ENCODE assay signal across 1 cellular context in the genomic region with DNA sequence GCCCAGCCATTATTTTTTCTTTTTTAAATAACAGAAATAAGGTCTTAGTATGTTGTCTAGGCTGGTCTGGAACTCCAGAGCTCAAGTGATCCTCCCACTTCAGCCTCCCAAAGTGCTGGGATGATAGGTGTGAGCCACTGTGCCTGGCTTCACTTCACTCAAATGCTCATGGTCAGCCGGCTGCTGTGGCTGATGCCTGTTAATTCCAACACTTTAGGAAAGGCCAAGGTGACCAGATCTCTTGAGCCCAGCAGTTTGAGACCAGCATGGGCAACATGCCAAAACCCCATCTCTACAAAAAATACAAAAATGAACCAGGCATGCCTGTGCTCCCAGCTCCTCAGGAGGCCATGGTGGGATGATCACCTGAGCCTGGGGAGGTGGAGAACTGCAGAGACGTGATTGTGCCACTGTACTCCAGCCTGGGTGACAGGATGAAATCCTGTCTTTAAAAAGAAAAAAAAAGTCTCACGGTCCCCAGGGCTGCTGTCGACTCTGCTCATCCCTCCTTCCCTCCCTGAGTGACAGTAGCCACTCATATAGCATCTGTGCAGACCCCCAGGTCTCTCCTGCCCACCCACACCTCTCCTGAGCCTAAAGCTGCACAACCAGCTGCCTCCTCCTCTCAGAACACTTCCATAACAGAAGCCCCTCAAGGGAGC.
TF ChIP-seq lines count a peak whose summit lies in the region.

No MANE protein-coding gene starts in this region.

TF ChIP-seq in K562, 482 proteins besides CTCF, POLR2A, EP300 and RAD21:
- TF ChIP-seq ZMIZ1 (IDR thresholded peaks at IDR 0.05; ENCODE audit: low read depth in 2 of 2, low read length in 2 of 2) (peak in 1 of 2 experiments; percentile 48; a peak in 1 of 4 replicates), CHD2 (IDR thresholded peaks at IDR 0.05; ENCODE audit: low read depth, low read length) (peak; percentile 24; the same call in 1 of the 2 replicates), MCM5 (IDR thresholded peaks at IDR 0.05; ENCODE audit: low read depth) (no peak), ZKSCAN1 (IDR thresholded peaks at IDR 0.05; ENCODE audit: low read depth, low read length) (no peak), GTF3C2 (IDR thresholded peaks at IDR 0.05; ENCODE audit: borderline replicate concordance, extremely low read depth, insufficient read length) (no peak), GABPB2 (CRISPR knock-in tag; conservative IDR thresholded peaks at IDR 0.05) (no peak), HCFC1 (IDR thresholded peaks at IDR 0.05; ENCODE audit: low read depth, low read length) (0 out of 2 replicates have a peak, but pooled peaks have one; percentile 10), E2F1 (CRISPR knock-in tag; IDR thresholded peaks at IDR 0.05) (peak; percentile 76), PHTF2 (CRISPR knock-in tag; IDR thresholded peaks at IDR 0.05) (no peak), ZC3H11A (IDR thresholded peaks at IDR 0.05; ENCODE audit: low read depth, low read length) (peak; percentile 13; the same call in 1 of the 2 replicates), ZNF384 (IDR thresholded peaks at IDR 0.05; ENCODE audit: low read depth, low read length) (peak; percentile 58; the same call in 1 of the 2 replicates), POU5F1 (IDR thresholded peaks at IDR 0.05; ENCODE audit: borderline replicate concordance, low read depth, low read length, partially characterized antibody) (no peak)
- TF ChIP-seq, protein P1, sequence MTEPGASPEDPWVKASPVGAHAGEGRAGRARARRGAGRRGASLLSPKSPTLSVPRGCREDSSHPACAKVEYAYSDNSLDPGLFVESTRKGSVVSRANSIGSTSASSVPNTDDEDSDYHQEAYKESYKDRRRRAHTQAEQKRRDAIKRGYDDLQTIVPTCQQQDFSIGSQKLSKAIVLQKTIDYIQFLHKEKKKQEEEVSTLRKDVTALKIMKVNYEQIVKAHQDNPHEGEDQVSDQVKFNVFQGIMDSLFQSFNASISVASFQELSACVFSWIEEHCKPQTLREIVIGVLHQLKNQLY (CRISPR knock-in tag; conservative IDR thresholded peaks at IDR 0.05): peak in 1 of 2 experiments; percentile 39; a peak in 1 of 4 replicates
- TF ChIP-seq, protein P2, sequence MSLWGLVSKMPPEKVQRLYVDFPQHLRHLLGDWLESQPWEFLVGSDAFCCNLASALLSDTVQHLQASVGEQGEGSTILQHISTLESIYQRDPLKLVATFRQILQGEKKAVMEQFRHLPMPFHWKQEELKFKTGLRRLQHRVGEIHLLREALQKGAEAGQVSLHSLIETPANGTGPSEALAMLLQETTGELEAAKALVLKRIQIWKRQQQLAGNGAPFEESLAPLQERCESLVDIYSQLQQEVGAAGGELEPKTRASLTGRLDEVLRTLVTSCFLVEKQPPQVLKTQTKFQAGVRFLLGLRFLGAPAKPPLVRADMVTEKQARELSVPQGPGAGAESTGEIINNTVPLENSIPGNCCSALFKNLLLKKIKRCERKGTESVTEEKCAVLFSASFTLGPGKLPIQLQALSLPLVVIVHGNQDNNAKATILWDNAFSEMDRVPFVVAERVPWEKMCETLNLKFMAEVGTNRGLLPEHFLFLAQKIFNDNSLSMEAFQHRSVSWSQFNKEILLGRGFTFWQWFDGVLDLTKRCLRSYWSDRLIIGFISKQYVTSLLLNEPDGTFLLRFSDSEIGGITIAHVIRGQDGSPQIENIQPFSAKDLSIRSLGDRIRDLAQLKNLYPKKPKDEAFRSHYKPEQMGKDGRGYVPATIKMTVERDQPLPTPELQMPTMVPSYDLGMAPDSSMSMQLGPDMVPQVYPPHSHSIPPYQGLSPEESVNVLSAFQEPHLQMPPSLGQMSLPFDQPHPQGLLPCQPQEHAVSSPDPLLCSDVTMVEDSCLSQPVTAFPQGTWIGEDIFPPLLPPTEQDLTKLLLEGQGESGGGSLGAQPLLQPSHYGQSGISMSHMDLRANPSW (CRISPR knock-in tag; IDR thresholded peaks at IDR 0.05): 0 out of 2 replicates have a peak, but pooled peaks have one; percentile 43
- TF ChIP-seq, protein P3, sequence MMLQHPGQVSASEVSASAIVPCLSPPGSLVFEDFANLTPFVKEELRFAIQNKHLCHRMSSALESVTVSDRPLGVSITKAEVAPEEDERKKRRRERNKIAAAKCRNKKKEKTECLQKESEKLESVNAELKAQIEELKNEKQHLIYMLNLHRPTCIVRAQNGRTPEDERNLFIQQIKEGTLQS (IDR thresholded peaks at IDR 0.05): no peak
- TF ChIP-seq, protein P3 (CRISPR knock-in tag; conservative IDR thresholded peaks at IDR 0.05): peak; percentile 84
